7 cellular contexts compared by ENCODE assay signal in genomic region chr2:119823734-119824334, GRCh38.
A peak's percentile ranks its signal among the peaks of the same experiment; 100 is the strongest.
DNase-seq lines count a peak whose midpoint lies in the region; TF ChIP-seq lines count a peak whose summit lies in the region.

No MANE protein-coding gene starts in this region.

- no peaks in the 10 kb centered on the region for H3K9me3 ChIP-seq in HEK293 (ENCODE audit: control insufficient read depth, insufficient read depth, low read depth, low read length)

- H3K4me1 ChIP-seq in HEK293 (ENCODE audit: control insufficient read depth, insufficient read depth, low read length), result peaks cover 14% of the 10 kb centered on the region; the same call in 1 of the 2 replicates

- no peaks in the 10 kb centered on the region for H3K36me3 ChIP-seq in HEK293 (ENCODE audit: control insufficient read depth in 2 of 2, insufficient read depth in 1 of 2, low read length in 2 of 2)

- no peak overlapping the region for H3K27ac ChIP-seq in HEK293 (ENCODE audit: extremely low read depth, low read depth, low read length)

- no peak for TF ChIP-seq CTCF in HEK293 (tag by site-specific recombination; IDR thresholded peaks at IDR 0.05)

- no peak overlapping the region for H3K4me3 ChIP-seq in HEK293 (ENCODE audit: low read depth, low read length)

- CTCF ChIA-PET in HEK293 (lab: Yijun Ruan, JAX), result interaction anchor here (0.6 to 1.7 kb wide), 14 partner anchors 8 to 1128 kb away, joined by 3 to 12 read pairs (median 3); partner anchors contain the start of gene PTPN4

- peak; percentile 22 for DNase-seq in DMS53 treated with DMSO at 0.1 percent for 48 hours (lab: John Stamatoyannopoulos, UW; ENCODE audit: unreplicated experiment)
- DNase-seq in SKM-1 treated with dmso at 0.1 percent for 144 hours (lab: John Stamatoyannopoulos, UW; ENCODE audit: unreplicated experiment), result peak; percentile 18
- peak; percentile 5 for DNase-seq in effector CD8-positive, alpha-beta T cell (lab: John Stamatoyannopoulos, UW)
- DNase-seq in myocyte (ENCODE audit: low read depth), result peak; percentile 47
- DNase-seq in NCI-H2029 treated with DMSO at 0.1 percent for 48 hours (lab: John Stamatoyannopoulos, UW), result no peak
- no peak for DNase-seq in HK-2 (ENCODE audit: unreplicated experiment)

- POLR2A ChIA-PET in HEK293 (lab: Yijun Ruan, JAX), result no interaction called here

TF ChIP-seq in HEK293, 187 proteins besides CTCF, POLR2A, EP300 and RAD21:
- TF ChIP-seq ZNF341 (tag by site-specific recombination; IDR thresholded peaks at IDR 0.05; ENCODE audit: low read depth), result no peak
- no peak for TF ChIP-seq ZNF843 (tag by site-specific recombination; IDR thresholded peaks at IDR 0.05)
- no peak for TF ChIP-seq RBAK (tag by site-specific recombination; IDR thresholded peaks at IDR 0.05)
- no peak for TF ChIP-seq ZNF610 (tag by site-specific recombination; IDR thresholded peaks at IDR 0.05; ENCODE audit: borderline replicate concordance)
- TF ChIP-seq ZNF654 (tag by site-specific recombination; IDR thresholded peaks at IDR 0.05; ENCODE audit: low read depth), result peak; percentile 28
- no peak for TF ChIP-seq ZNF132 (tag by site-specific recombination; IDR thresholded peaks at IDR 0.05; ENCODE audit: borderline replicate concordance)

Comparison
In these comparisons a context has a peak if more than half of its experiments do, and no peak if none do; other contexts are left out.
1. DNase-seq: peak in DMS53 treated with DMSO at 0.1 percent for 48 hours (single experiment), SKM-1 treated with dmso at 0.1 percent for 144 hours (single experiment), effector CD8-positive, alpha-beta T cell (single experiment) and myocyte (single experiment); none in NCI-H2029 treated with DMSO at 0.1 percent for 48 hours (single experiment) and HK-2 (single experiment).